1 cellular context compared by ENCODE assay signal in genomic region chr1:205346956-205347574, GRCh38.
TF ChIP-seq lines count a peak whose summit lies in the region.

No MANE protein-coding gene starts in this region.

TF ChIP-seq in GM23338, 12 proteins besides CTCF, POLR2A, EP300 and RAD21 (continued from another document):
- TF ChIP-seq ZNF462 (CRISPR knock-in tag; IDR thresholded peaks at IDR 0.05), result no peak
